Comparison of ENCODE assay signal across 15 cellular contexts in the genomic region with DNA sequence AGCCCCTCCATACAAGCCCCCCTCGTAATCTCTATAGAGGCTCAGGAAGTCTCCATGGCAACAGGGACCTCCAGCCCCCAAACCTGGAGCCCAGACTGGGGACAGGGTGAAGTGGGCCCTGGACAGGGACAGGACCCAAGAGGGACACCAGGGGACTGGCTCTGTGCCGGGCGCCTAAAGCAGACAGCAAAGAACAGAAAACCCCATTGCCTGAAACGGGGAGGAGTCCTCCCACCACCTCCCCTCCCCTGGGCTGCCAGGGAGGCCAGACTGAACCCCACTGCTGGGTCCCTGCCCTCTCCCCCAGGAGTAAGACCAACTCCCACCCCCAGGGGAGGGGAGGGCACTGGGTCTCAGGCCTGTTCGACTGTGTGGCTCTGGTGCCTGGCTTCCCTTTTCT. TPM values are rescaled to one million over a fixed set of nuclear protein-coding genes. Genes with fewer than 3 reads are reported as not detected.
A peak's percentile ranks its signal among the peaks of the same experiment; 100 is the strongest.
DNase-seq lines count a peak whose midpoint lies in the region; ATAC-seq and TF ChIP-seq lines count a peak whose summit lies in the region.
"Had no signal": no experiment of that assay in that cellular context is flagged by ENCODE, and none has a peak within 500 bp of the region (broad histone marks: within the 10 kb centered on the region; RNA-seq: fewer than 3 reads in every experiment).

No MANE protein-coding gene starts in this region.

- H3K27me3 Mint-ChIP-seq in CD8-positive, alpha-beta memory T cell: no peaks in the 10 kb centered on the region
- no peaks in the 10 kb centered on the region for H3K27me3 Mint-ChIP-seq in activated naive CD8-positive, alpha-beta T cell treated with anti-CD3 and anti-CD28 coated beads, Interleukin-2, amount 50 U/mL, for 24 hours

- no peaks in the 10 kb centered on the region for H4K20me1 ChIP-seq in BLaER1
- H4K20me1 ChIP-seq in neural cell (ENCODE audit: insufficient read depth): no peaks in the 10 kb centered on the region

- POLR2A ChIA-PET in CD8-positive, alpha-beta memory T cell (lab: Charles Lee): no interaction called here

- H3K27me3 ChIP-seq in BLaER1 (no peaks in the 10 kb centered on the region), neural cell (ENCODE audit: insufficient read depth, low read depth, low read length) (no peaks in the 10 kb centered on the region)
- no peaks in the 10 kb centered on the region for H3K27me3 ChIP-seq in CD8-positive, alpha-beta memory T cell (ENCODE audit: insufficient read depth, low read length, poor library complexity, severe bottlenecking)
- H3K27me3 ChIP-seq: esophagus muscularis mucosa had no signal

- no peaks in the 10 kb centered on the region for H3K79me2 ChIP-seq in neural cell (replicated peaks; ENCODE audit: insufficient read depth, low read length)

- CTCF ChIA-PET in CD8-positive, alpha-beta memory T cell (lab: Charles Lee): interaction anchor here (1.4 to 3.9 kb wide), 3 partner anchors 40 to 169 kb away, joined by 4 to 22 read pairs (median 7); a partner anchor contains a TSS

- H3K36me3 ChIP-seq in BLaER1 (peaks cover 17% of the 10 kb centered on the region; the same call in 1 of the 2 replicates), neural cell (ENCODE audit: insufficient read depth, low read length) (no peaks in the 10 kb centered on the region)
- no peaks in the 10 kb centered on the region for H3K36me3 ChIP-seq in CD8-positive, alpha-beta memory T cell (ENCODE audit: insufficient read depth, low read length)

- H3K4me3 Mint-ChIP-seq in CD8-positive, alpha-beta memory T cell: peak overlapping the region; percentile 84 to 96 (median 90)
- no peak overlapping the region for H3K4me3 Mint-ChIP-seq in activated naive CD8-positive, alpha-beta T cell treated with anti-CD3 and anti-CD28 coated beads, Interleukin-2, amount 50 U/mL, for 24 hours
- H3K4me3 Mint-ChIP-seq: neural crest cell had no signal

- H3K36me3 Mint-ChIP-seq in CD8-positive, alpha-beta memory T cell: peaks cover 2 to 6% (median 3%) of the 10 kb centered on the region in 3 donors
- H3K36me3 Mint-ChIP-seq in activated naive CD8-positive, alpha-beta T cell treated with anti-CD3 and anti-CD28 coated beads, Interleukin-2, amount 50 U/mL, for 24 hours (ENCODE audit: low read depth): no peaks in the 10 kb centered on the region

- no peak for TF ChIP-seq EP300 in neural cell (conservative IDR thresholded peaks at IDR 0.05; ENCODE audit: poor library complexity, severe bottlenecking)

- DNase-seq in CD8-positive, alpha-beta memory T cell: no peak
- no peak for DNase-seq in activated naive CD8-positive, alpha-beta T cell treated with anti-CD3 and anti-CD28 coated beads, Interleukin-2, amount 50 U/mL, for 24 hours
- no peak for DNase-seq in NOMO-1 treated with dmso at 0.1 percent for 144 hours (lab: John Stamatoyannopoulos, UW; ENCODE audit: unreplicated experiment)
- DNase-seq in AG08396 (ENCODE audit: low spot score): no peak
- DNase-seq: AML-193, GDM1, mammary epithelial cell, NCI-H1417, NCI-H226 had no signal

- H3K4me1 Mint-ChIP-seq in CD8-positive, alpha-beta memory T cell: peaks cover 76 to 94% (median 81%) of the 10 kb centered on the region in 3 donors
- peaks cover 80% of the 10 kb centered on the region for H3K4me1 Mint-ChIP-seq in activated naive CD8-positive, alpha-beta T cell treated with anti-CD3 and anti-CD28 coated beads, Interleukin-2, amount 50 U/mL, for 24 hours

- H3K9ac ChIP-seq in BLaER1 (peak overlapping the region; percentile 67), neural cell (ENCODE audit: low read length) (peak overlapping the region; percentile 12)

- no peaks in the 10 kb centered on the region for H3K9me3 ChIP-seq in BLaER1
- H3K9me3 ChIP-seq in CD8-positive, alpha-beta memory T cell (ENCODE audit: low read length): no peaks in the 10 kb centered on the region
- no peaks in the 10 kb centered on the region for H3K9me3 ChIP-seq in neural cell (ENCODE audit: low read length)
- H3K9me3 ChIP-seq: esophagus muscularis mucosa had no signal

- TF ChIP-seq RAD21 in neural cell (conservative IDR thresholded peaks at IDR 0.05): no peak

- no peaks in the 10 kb centered on the region for H3K9me2 ChIP-seq in neural cell (ENCODE audit: insufficient read depth, low read length)

- peak overlapping the region; percentile 76 for H3K27ac ChIP-seq in BLaER1
- H3K27ac ChIP-seq in CD8-positive, alpha-beta memory T cell (ENCODE audit: low read depth, low read length): no peak overlapping the region
- no peak overlapping the region for H3K27ac ChIP-seq in neural cell (ENCODE audit: low read length)
- H3K27ac ChIP-seq: esophagus muscularis mucosa had no signal

- H3K4me3 ChIP-seq in BLaER1 (peak overlapping the region; percentile 51), neural cell (ENCODE audit: low read length) (peak overlapping the region; percentile 31)
- no peak overlapping the region for H3K4me3 ChIP-seq in CD8-positive, alpha-beta memory T cell (ENCODE audit: low read length)
- H3K4me3 ChIP-seq: esophagus muscularis mucosa had no signal

- ATAC-seq in activated naive CD8-positive, alpha-beta T cell treated with anti-CD3 and anti-CD28 coated beads, Interleukin-2, amount 50 U/mL, for 24 hours: no peak
- ATAC-seq in HG02623 (IDR thresholded peaks at IDR 0.05; ENCODE audit: unreplicated experiment) (no peak), GM21619 (IDR thresholded peaks at IDR 0.05; ENCODE audit: unreplicated experiment) (no peak)

- peak overlapping the region; percentile 98 for H3K4me2 ChIP-seq in BLaER1
- H3K4me2 ChIP-seq in neural cell (ENCODE audit: low read length): no peak overlapping the region

- H2AFZ ChIP-seq in neural cell (ENCODE audit: low read depth, low read length): no peak overlapping the region

- H3K27ac Mint-ChIP-seq in CD8-positive, alpha-beta memory T cell: peak overlapping the region; percentile 83 to 98 (median 93)
- H3K27ac Mint-ChIP-seq in activated naive CD8-positive, alpha-beta T cell treated with anti-CD3 and anti-CD28 coated beads, Interleukin-2, amount 50 U/mL, for 24 hours: peak overlapping the region; percentile 94

- H3F3A ChIP-seq in neural cell (ENCODE audit: insufficient read depth, low read length, poor library complexity, severe bottlenecking): no peaks in the 10 kb centered on the region

- H3K9me3 Mint-ChIP-seq in CD8-positive, alpha-beta memory T cell: no peaks in the 10 kb centered on the region
- H3K9me3 Mint-ChIP-seq in activated naive CD8-positive, alpha-beta T cell treated with anti-CD3 and anti-CD28 coated beads, Interleukin-2, amount 50 U/mL, for 24 hours: no peaks in the 10 kb centered on the region
- H3K9me3 Mint-ChIP-seq: neural crest cell had no signal

- TF ChIP-seq CTCF in neural cell (IDR thresholded peaks at IDR 0.05; ENCODE audit: poor library complexity, severe bottlenecking): no peak

- peaks cover 98% of the 10 kb centered on the region for H3K4me1 ChIP-seq in BLaER1
- H3K4me1 ChIP-seq in CD8-positive, alpha-beta memory T cell (ENCODE audit: insufficient read depth, low read length): peaks cover 78% of the 10 kb centered on the region

TF ChIP-seq in neural cell, 6 proteins besides CTCF, POLR2A, EP300 and RAD21:
- TF ChIP-seq EZH2 (IDR thresholded peaks at IDR 0.05; ENCODE audit: borderline replicate concordance, insufficient read depth, low read length, poor library complexity, severe bottlenecking) (no peak), MXI1 (conservative IDR thresholded peaks at IDR 0.05; ENCODE audit: poor library complexity, severe bottlenecking) (no peak), TAF1 (IDR thresholded peaks at IDR 0.05; ENCODE audit: low read depth) (no peak), SMC3 (conservative IDR thresholded peaks at IDR 0.05; ENCODE audit: poor library complexity) (no peak), POLR2AphosphoS5 (IDR thresholded peaks at IDR 0.05) (no peak)
- TF ChIP-seq, protein P1, sequence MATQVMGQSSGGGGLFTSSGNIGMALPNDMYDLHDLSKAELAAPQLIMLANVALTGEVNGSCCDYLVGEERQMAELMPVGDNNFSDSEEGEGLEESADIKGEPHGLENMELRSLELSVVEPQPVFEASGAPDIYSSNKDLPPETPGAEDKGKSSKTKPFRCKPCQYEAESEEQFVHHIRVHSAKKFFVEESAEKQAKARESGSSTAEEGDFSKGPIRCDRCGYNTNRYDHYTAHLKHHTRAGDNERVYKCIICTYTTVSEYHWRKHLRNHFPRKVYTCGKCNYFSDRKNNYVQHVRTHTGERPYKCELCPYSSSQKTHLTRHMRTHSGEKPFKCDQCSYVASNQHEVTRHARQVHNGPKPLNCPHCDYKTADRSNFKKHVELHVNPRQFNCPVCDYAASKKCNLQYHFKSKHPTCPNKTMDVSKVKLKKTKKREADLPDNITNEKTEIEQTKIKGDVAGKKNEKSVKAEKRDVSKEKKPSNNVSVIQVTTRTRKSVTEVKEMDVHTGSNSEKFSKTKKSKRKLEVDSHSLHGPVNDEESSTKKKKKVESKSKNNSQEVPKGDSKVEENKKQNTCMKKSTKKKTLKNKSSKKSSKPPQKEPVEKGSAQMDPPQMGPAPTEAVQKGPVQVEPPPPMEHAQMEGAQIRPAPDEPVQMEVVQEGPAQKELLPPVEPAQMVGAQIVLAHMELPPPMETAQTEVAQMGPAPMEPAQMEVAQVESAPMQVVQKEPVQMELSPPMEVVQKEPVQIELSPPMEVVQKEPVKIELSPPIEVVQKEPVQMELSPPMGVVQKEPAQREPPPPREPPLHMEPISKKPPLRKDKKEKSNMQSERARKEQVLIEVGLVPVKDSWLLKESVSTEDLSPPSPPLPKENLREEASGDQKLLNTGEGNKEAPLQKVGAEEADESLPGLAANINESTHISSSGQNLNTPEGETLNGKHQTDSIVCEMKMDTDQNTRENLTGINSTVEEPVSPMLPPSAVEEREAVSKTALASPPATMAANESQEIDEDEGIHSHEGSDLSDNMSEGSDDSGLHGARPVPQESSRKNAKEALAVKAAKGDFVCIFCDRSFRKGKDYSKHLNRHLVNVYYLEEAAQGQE (IDR thresholded peaks at IDR 0.05; ENCODE audit: borderline replicate concordance): no peak

RNA-seq across cellular contexts. Expression of a gene that starts 40.7 kb away (rescaled TPM):
- total RNA-seq in CD8-positive, alpha-beta memory T cell: 1 to 10 TPM; 9.4 TPM
- 90.4 TPM for polyA plus RNA-seq in CD8-positive, alpha-beta memory T cell
- 16.4 and 18.6 TPM in 2 replicates for polyA plus RNA-seq in neural cell
- polyA minus RNA-seq in neural cell: 10.5 and 11.6 TPM in 2 replicates

RNA-seq across cellular contexts. Expression of a gene that starts 52.7 kb away (rescaled TPM):
- 100 to 1,000 TPM; 103 to 111 TPM for total RNA-seq in CD8-positive, alpha-beta memory T cell
- polyA plus RNA-seq in CD8-positive, alpha-beta memory T cell: 62.3 TPM
- polyA plus RNA-seq in neural cell: 146 and 167 TPM in 2 replicates
- 143 and 151 TPM in 2 replicates for polyA minus RNA-seq in neural cell

RNA-seq across cellular contexts. Expression of a gene that starts 53.0 kb away (rescaled TPM):
- total RNA-seq in CD8-positive, alpha-beta memory T cell: 10 to 100 TPM; 33.3 to 36.6 TPM
- 41.0 TPM for polyA plus RNA-seq in CD8-positive, alpha-beta memory T cell
- polyA plus RNA-seq in neural cell: 62.0 and 69.8 TPM in 2 replicates
- polyA minus RNA-seq in neural cell: 101 and 116 TPM in 2 replicates
